ENCODE assay signal across 12 cellular contexts in the genomic region with DNA sequence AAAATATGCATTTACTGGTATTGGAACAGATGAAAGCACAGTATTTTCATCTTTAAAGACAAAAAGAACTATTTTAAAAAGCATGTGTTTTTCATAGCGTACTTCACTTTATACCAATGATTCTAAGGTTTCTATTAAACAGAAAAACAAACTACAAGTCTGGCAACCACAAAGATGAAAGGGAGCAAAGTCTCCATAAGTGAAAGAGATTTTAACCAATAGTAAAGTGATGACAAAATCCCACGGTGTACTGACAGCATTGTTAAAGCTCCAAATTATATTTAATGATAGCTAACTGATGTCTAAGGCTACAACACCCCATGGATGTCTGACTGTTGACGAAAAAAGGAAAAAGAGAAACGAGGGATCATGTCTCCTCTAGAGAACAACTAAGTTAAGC.
"Had no signal": no experiment of that assay in that cellular context is flagged by ENCODE, and none has a peak within 500 bp of the region (broad histone marks: within the 10 kb centered on the region; RNA-seq: fewer than 3 reads in every experiment).

No MANE protein-coding gene starts in this region.

- ATAC-seq: esophagus mucosa had no signal

- H3K9me3 Mint-ChIP-seq: activated CD4-positive, alpha-beta memory T cell treated with anti-CD3 and anti-CD28 coated beads, Interleukin-2, amount 10 ng/mL, durations not matched to agents 7 days and 5 days; neural crest cell had no signal

- H3K27ac Mint-ChIP-seq: activated CD4-positive, alpha-beta memory T cell treated with anti-CD3 and anti-CD28 coated beads, Interleukin-2, amount 10 ng/mL, durations not matched to agents 7 days and 5 days had no signal

- H3K36me3 Mint-ChIP-seq: brain had no signal

- H3K4me3 ChIP-seq: ovary, SK-N-MC, thyroid gland had no signal

- H3K9me3 ChIP-seq: thyroid gland had no signal

- DNase-seq: activated CD4-positive, alpha-beta memory T cell treated with anti-CD3 and anti-CD28 coated beads, Interleukin-2, amount 10 ng/mL, durations not matched to agents 7 days and 5 days; activated CD4-positive, CD25-positive, alpha-beta regulatory T cell; amygdala; hypothalamus; kidney glomerular epithelial cell; ovary; stimulated activated CD4-positive, alpha-beta T cell treated with anti-CD3 and anti-CD28 coated beads, Interleukin-12 subunit alpha, Interleukin-12 subunit beta, amount 100 ng/mL, for 4 hours; thyroid gland had no signal

- H3K4me1 ChIP-seq: thyroid gland had no signal

- H3K4me3 Mint-ChIP-seq: activated CD4-positive, alpha-beta memory T cell treated with anti-CD3 and anti-CD28 coated beads, Interleukin-2, amount 10 ng/mL, durations not matched to agents 7 days and 5 days; neural crest cell had no signal

- H3K27me3 Mint-ChIP-seq: activated CD4-positive, alpha-beta memory T cell treated with anti-CD3 and anti-CD28 coated beads, Interleukin-2, amount 10 ng/mL, durations not matched to agents 7 days and 5 days had no signal

- H3K36me3 ChIP-seq: ovary, thyroid gland had no signal

- H3K27ac ChIP-seq: ovary, SK-N-MC, thyroid gland had no signal

- H3K27me3 ChIP-seq: ovary, thyroid gland had no signal
